ENCODE assay signal across 15 cellular contexts in genomic region chr16:73847090-73847489, GRCh38.
DNase-seq lines count a peak whose midpoint lies in the region; ATAC-seq and TF ChIP-seq lines count a peak whose summit lies in the region.
"Had no signal": no experiment of that assay in that cellular context is flagged by ENCODE, and none has a peak within 500 bp of the region (broad histone marks: within the 10 kb centered on the region; RNA-seq: fewer than 3 reads in every experiment).

No MANE protein-coding gene starts in this region.

- H3K23ac ChIP-seq in H9 (ENCODE audit: insufficient read length, low read depth, low read length), result no peak overlapping the region
- H3K23ac ChIP-seq in mesendoderm (ENCODE audit: low read length), result no peak overlapping the region

- no peak overlapping the region for H3K4me3 ChIP-seq in mesendoderm (ENCODE audit: low read length)
- H3K4me3 ChIP-seq: GM23248 had no signal

- H3K27me3 ChIP-seq in H9 (ENCODE audit: insufficient read depth, low read length), result no peaks in the 10 kb centered on the region
- H3K27me3 ChIP-seq in mesendoderm (ENCODE audit: insufficient read depth, low read length, poor library complexity), result no peaks in the 10 kb centered on the region

- H3K9ac ChIP-seq in H9 (ENCODE audit: extremely low read depth, insufficient read length, low read length) (no peak overlapping the region), mesendoderm (ENCODE audit: low read length) (no peak overlapping the region)
- H3K9ac ChIP-seq: GM23248 had no signal

- H2BK120ac ChIP-seq in H9 (ENCODE audit: low read depth, low read length, poor library complexity, severe bottlenecking) (no peak overlapping the region), mesendoderm (ENCODE audit: low read depth, low read length) (no peak overlapping the region)

- H3K4ac ChIP-seq in H9 (ENCODE audit: low read depth, low read length), result no peak overlapping the region
- H3K4ac ChIP-seq in mesendoderm (ENCODE audit: low read depth, low read length), result no peak overlapping the region

- DNase-seq in H9 (peak; percentile 39), NCI-H446 treated with DMSO at 0.1 percent for 48 hours (lab: John Stamatoyannopoulos, UW) (peak; percentile 33), WTC11 (ENCODE audit: low spot score) (peak; percentile 34), mesendoderm (peak; percentile 51), NCI-H2029 treated with DMSO at 0.1 percent for 48 hours (lab: John Stamatoyannopoulos, UW) (no peak), endothelial cell (ENCODE audit: low spot score) (no peak)
- no peak for DNase-seq in activated CD8-positive, alpha-beta memory T cell treated with anti-CD3 and anti-CD28 coated beads, Interleukin-2, amount 10 ng/mL, durations not matched to agents 7 days and 5 days
- DNase-seq: CD4-positive, CD25-positive, alpha-beta regulatory T cell; COR-L47; NCI-H510A; SIG-M5 had no signal

- no peak overlapping the region for H2AFZ ChIP-seq in H9 (ENCODE audit: low read length)
- H2AFZ ChIP-seq: GM23248 had no signal

- ATAC-seq in WTC11, result no peak; the same call in 1 of the 2 replicates
- ATAC-seq in activated CD8-positive, alpha-beta memory T cell treated with anti-CD3 and anti-CD28 coated beads, Interleukin-2, amount 10 ng/mL, durations not matched to agents 7 days and 5 days, result no peak
- ATAC-seq: Panc1, SK-N-SH treated with all-trans-retinoic acid at 6 μM for 48 hours had no signal

- TF ChIP-seq CTCF in H9 (conservative IDR thresholded peaks at IDR 0.05) (peak; percentile 48; the same call in 2 of the 3 replicates), WTC11 (IDR thresholded peaks at IDR 0.05) (no peak; the same call in 1 of the 2 replicates), endothelial cell (IDR thresholded peaks at IDR 0.05; ENCODE audit: unreplicated experiment) (no peak)

- H3K4me1 ChIP-seq in H9 (ENCODE audit: insufficient read depth, low read length) (no peaks in the 10 kb centered on the region), mesendoderm (ENCODE audit: control insufficient read depth, low read depth, low read length) (no peaks in the 10 kb centered on the region)

- H2BK5ac ChIP-seq in H9 (ENCODE audit: insufficient read length, low read length), result no peak overlapping the region
- H2BK5ac ChIP-seq in mesendoderm (ENCODE audit: low read length), result no peak overlapping the region

- H4K5ac ChIP-seq in H9 (ENCODE audit: insufficient read length, low read depth, low read length) (no peak overlapping the region), mesendoderm (ENCODE audit: low read length) (no peak overlapping the region)

- no peaks in the 10 kb centered on the region for H3K23me2 ChIP-seq in H9 (ENCODE audit: insufficient read length, low read depth, low read length, poor library complexity, severe bottlenecking)

- H2BK15ac ChIP-seq in H9 (ENCODE audit: low read depth, low read length) (no peak overlapping the region), mesendoderm (replicated peaks; ENCODE audit: low read depth) (no peak overlapping the region)

- H3K27ac Mint-ChIP-seq in H9 (no peak overlapping the region), WTC11 (no peak overlapping the region), endothelial cell (ENCODE audit: unreplicated experiment) (no peak overlapping the region)
- H3K27ac Mint-ChIP-seq in activated CD8-positive, alpha-beta memory T cell treated with anti-CD3 and anti-CD28 coated beads, Interleukin-2, amount 10 ng/mL, durations not matched to agents 7 days and 5 days, result no peak overlapping the region
- H3K27ac Mint-ChIP-seq: CD4-positive, CD25-positive, alpha-beta regulatory T cell; IgD-negative memory B cell had no signal

- POLR2A ChIA-PET in WTC11 (lab: Charles Lee), result no interaction called here

- H3K36me3 ChIP-seq in mesendoderm (ENCODE audit: control insufficient read depth, insufficient read depth, low read length), result no peaks in the 10 kb centered on the region

- no peak overlapping the region for H3T11ph ChIP-seq in H9 (ENCODE audit: low read length)

- H3K9me3 Mint-ChIP-seq in H9 (0 out of 5 replicates have a peak, but pooled peaks cover 0 to 3% of the 10 kb centered on the region in 2 experiments), WTC11 (peaks cover 7% of the 10 kb centered on the region), endothelial cell (ENCODE audit: unreplicated experiment) (no peaks in the 10 kb centered on the region)
- H3K9me3 Mint-ChIP-seq in activated CD8-positive, alpha-beta memory T cell treated with anti-CD3 and anti-CD28 coated beads, Interleukin-2, amount 10 ng/mL, durations not matched to agents 7 days and 5 days (ENCODE audit: low read depth), result peaks cover 3% of the 10 kb centered on the region

- CTCF ChIA-PET in WTC11 (lab: Charles Lee), result interaction anchor here (0.5 to 2.6 kb wide), 20 partner anchors 8 to 1129 kb away, joined by 3 to 16 read pairs (median 5); no protein-coding TSS in a partner anchor
- CTCF ChIA-PET in activated CD8-positive, alpha-beta memory T cell treated with anti-CD3 and anti-CD28 coated beads, Interleukin-2, amount 10 ng/mL, durations not matched to agents 7 days and 5 days (lab: Charles Lee), result no interaction called here

- H3K4me2 ChIP-seq in H9 (ENCODE audit: insufficient read depth, insufficient read length, low read length) (no peak overlapping the region), mesendoderm (ENCODE audit: low read length) (no peak overlapping the region)

- H3K18ac ChIP-seq in H9 (ENCODE audit: insufficient read length, low read depth, low read length) (no peak overlapping the region), mesendoderm (ENCODE audit: low read length) (no peak overlapping the region)

- H3K36me3 Mint-ChIP-seq in H9 (ENCODE audit: insufficient read depth in 1 of 3, low read depth in 3 of 3), result no peaks in the 10 kb centered on the region
- no peaks in the 10 kb centered on the region for H3K36me3 Mint-ChIP-seq in WTC11
- no peaks in the 10 kb centered on the region for H3K36me3 Mint-ChIP-seq in activated CD8-positive, alpha-beta memory T cell treated with anti-CD3 and anti-CD28 coated beads, Interleukin-2, amount 10 ng/mL, durations not matched to agents 7 days and 5 days
- no peaks in the 10 kb centered on the region for H3K36me3 Mint-ChIP-seq in endothelial cell (ENCODE audit: low read depth, unreplicated experiment)
- H3K36me3 Mint-ChIP-seq: CD4-positive, CD25-positive, alpha-beta regulatory T cell had no signal

- H3K27ac ChIP-seq in H9 (ENCODE audit: insufficient read length, low read depth, low read length) (no peak overlapping the region), mesendoderm (ENCODE audit: low read depth, low read length) (no peak overlapping the region)
- H3K27ac ChIP-seq: GM23248 had no signal

- H2BK12ac ChIP-seq in H9 (ENCODE audit: insufficient read length, low read depth, low read length), result no peak overlapping the region

- no peaks in the 10 kb centered on the region for H4K20me1 ChIP-seq in H9 (ENCODE audit: control insufficient read depth, insufficient read depth, insufficient read length)

- no peaks in the 10 kb centered on the region for H3K79me2 ChIP-seq in H9 (ENCODE audit: insufficient read depth, low read length)
- no peaks in the 10 kb centered on the region for H3K79me2 ChIP-seq in mesendoderm (ENCODE audit: control insufficient read depth, insufficient read depth, low read length)

- no CpG with 5 or more reads among the region's 3 CpGs for WGBS in H9 (ENCODE audit: extremely low coverage, insufficient read length, low lambda C conversion rate)
- WGBS in mesendoderm (ENCODE audit: extremely low coverage, insufficient coverage, low lambda C conversion rate), result no CpG with 5 or more reads among the region's 3 CpGs

- H3K27me3 Mint-ChIP-seq in H9 (ENCODE audit: low read depth) (no peaks in the 10 kb centered on the region), WTC11 (ENCODE audit: low read depth) (no peaks in the 10 kb centered on the region), endothelial cell (ENCODE audit: unreplicated experiment) (no peaks in the 10 kb centered on the region)
- H3K27me3 Mint-ChIP-seq in activated CD8-positive, alpha-beta memory T cell treated with anti-CD3 and anti-CD28 coated beads, Interleukin-2, amount 10 ng/mL, durations not matched to agents 7 days and 5 days, result no peaks in the 10 kb centered on the region
- H3K27me3 Mint-ChIP-seq: CD4-positive, CD25-positive, alpha-beta regulatory T cell had no signal

- no peaks in the 10 kb centered on the region for H3K9me3 ChIP-seq in H9 (ENCODE audit: control insufficient read depth, low read depth, low read length)

- H3K14ac ChIP-seq in H9 (ENCODE audit: insufficient read depth, low read length), result no peak overlapping the region

- H3K4me3 Mint-ChIP-seq in H9 (no peak overlapping the region), WTC11 (no peak overlapping the region), endothelial cell (ENCODE audit: unreplicated experiment) (no peak overlapping the region)
- no peak overlapping the region for H3K4me3 Mint-ChIP-seq in activated CD8-positive, alpha-beta memory T cell treated with anti-CD3 and anti-CD28 coated beads, Interleukin-2, amount 10 ng/mL, durations not matched to agents 7 days and 5 days
- H3K4me3 Mint-ChIP-seq: CD4-positive, CD25-positive, alpha-beta regulatory T cell; IgD-negative memory B cell had no signal

- H3K56ac ChIP-seq in H9 (ENCODE audit: insufficient read length, low read depth, low read length) (no peak overlapping the region), mesendoderm (ENCODE audit: low read length) (no peak overlapping the region)

- H2BK20ac ChIP-seq in H9 (ENCODE audit: low read depth, low read length, poor library complexity, severe bottlenecking), result no peak overlapping the region

- H3K79me1 ChIP-seq in H9 (ENCODE audit: insufficient read depth, low read depth, low read length, poor library complexity, severe bottlenecking) (no peaks in the 10 kb centered on the region), mesendoderm (ENCODE audit: low read length) (no peaks in the 10 kb centered on the region)

- H3K4me1 Mint-ChIP-seq in H9, result peaks cover 7 to 11% of the 10 kb centered on the region in 2 experiments; a peak in 2 of 4 replicates
- peaks cover 14% of the 10 kb centered on the region for H3K4me1 Mint-ChIP-seq in WTC11
- H3K4me1 Mint-ChIP-seq in activated CD8-positive, alpha-beta memory T cell treated with anti-CD3 and anti-CD28 coated beads, Interleukin-2, amount 10 ng/mL, durations not matched to agents 7 days and 5 days, result no peaks in the 10 kb centered on the region
- H3K4me1 Mint-ChIP-seq in endothelial cell (ENCODE audit: unreplicated experiment), result peaks cover 9% of the 10 kb centered on the region
- H3K4me1 Mint-ChIP-seq: CD4-positive, CD25-positive, alpha-beta regulatory T cell; IgD-negative memory B cell had no signal

- H4K8ac ChIP-seq in H9 (replicated peaks; ENCODE audit: insufficient read length, low read depth, low read length) (no peak overlapping the region), mesendoderm (ENCODE audit: low read depth, low read length) (no peak overlapping the region)

- no peak overlapping the region for H4K91ac ChIP-seq in H9 (ENCODE audit: insufficient read length, low read depth, low read length)

- H2AK5ac ChIP-seq in H9 (ENCODE audit: insufficient read length, low read length), result no peak overlapping the region
- no peak overlapping the region for H2AK5ac ChIP-seq in mesendoderm (ENCODE audit: low read length)

TF ChIP-seq in WTC11, 78 proteins besides CTCF, POLR2A, EP300 and RAD21 (continues in another document):
- TF ChIP-seq ZNF317 (CRISPR knock-in tag; IDR thresholded peaks at IDR 0.05; ENCODE audit: borderline replicate concordance, low read depth) (no peak), ZNF219 (CRISPR knock-in tag; IDR thresholded peaks at IDR 0.05; ENCODE audit: borderline replicate concordance) (no peak)

Comparison
In these comparisons a context has a peak if more than half of its experiments do, and no peak if none do; other contexts are left out.
1. DNase-seq: peak in H9 (single experiment), NCI-H446 treated with DMSO at 0.1 percent for 48 hours (single experiment), WTC11 (single experiment) and mesendoderm (single experiment); none in activated CD8-positive, alpha-beta memory T cell treated with anti-CD3 and anti-CD28 coated beads, Interleukin-2, amount 10 ng/mL, durations not matched to agents 7 days and 5 days (single experiment), NCI-H2029 treated with DMSO at 0.1 percent for 48 hours (single experiment) and endothelial cell (single experiment).